Comparison of ENCODE assay signal across 23 cellular contexts in genomic region chr9:123314617-123315016, GRCh38. TPM values are rescaled to one million over a fixed set of nuclear protein-coding genes. Genes with fewer than 3 reads are reported as not detected.
"Had no signal": no experiment of that assay in that cellular context is flagged by ENCODE, and none has a peak within 500 bp of the region (broad histone marks: within the 10 kb centered on the region; RNA-seq: fewer than 3 reads in every experiment).

No MANE protein-coding gene starts in this region.

- H3K27ac ChIP-seq: dorsolateral prefrontal cortex, hepatocyte, neutrophil, psoas muscle, testis, tibial nerve, upper lobe of right lung, vagina had no signal

- H3K36me3 ChIP-seq: neutrophil, tibial nerve, upper lobe of right lung, vagina had no signal

- DNase-seq: cortex of kidney; dorsolateral prefrontal cortex; effector CD8-positive, alpha-beta T cell; foreskin melanocyte; head of caudate nucleus; kidney glomerular epithelial cell; mesendoderm; naive B cell; psoas muscle; retina; stimulated activated CD4-positive, alpha-beta T cell treated with anti-CD3 and anti-CD28 coated beads, Interleukin-2, amount 100 ng/mL, for 24 hours; stimulated activated naive CD8-positive, alpha-beta T cell treated with anti-CD3 and anti-CD28 coated beads, Interleukin-15, Interleukin-2, amounts not matched to agents 100 U/mL and 50 U/mL, for 24 hours; testis had no signal

- H3K79me2 ChIP-seq: hepatocyte had no signal

- H3K27me3 Mint-ChIP-seq: naive B cell had no signal

- H3K4me2 ChIP-seq: hepatocyte had no signal

- H3K4me3 Mint-ChIP-seq: nephron had no signal

- H3K4me3 ChIP-seq: dorsolateral prefrontal cortex, hepatocyte, psoas muscle, testis, tibial nerve, upper lobe of right lung, vagina had no signal

- H3K27me3 ChIP-seq: dorsolateral prefrontal cortex, hepatocyte, neutrophil, testis, tibial nerve, upper lobe of right lung, vagina had no signal

- H3K9me3 Mint-ChIP-seq: naive B cell, nephron had no signal

- H3K36me3 Mint-ChIP-seq: naive B cell had no signal

- H2AFZ ChIP-seq: hepatocyte had no signal

- H3K27ac Mint-ChIP-seq: nephron had no signal

- H3K9me3 ChIP-seq: neutrophil, psoas muscle, testis, tibial nerve, upper lobe of right lung, vagina had no signal

- ATAC-seq: psoas muscle; sciatic nerve; stimulated activated naive CD8-positive, alpha-beta T cell treated with anti-CD3 and anti-CD28 coated beads, Interleukin-15, Interleukin-2, amounts not matched to agents 100 U/mL and 50 U/mL, for 24 hours; upper lobe of right lung had no signal

RNA-seq across cellular contexts. Expression of gene CRB2, which starts 41.4 kb away (rescaled TPM):
- total RNA-seq: lung microvascular endothelial cell, osteoblast, vagina had no signal
- polyA plus RNA-seq: liver had no signal
